8 cellular contexts compared by ENCODE assay signal in the genomic region with DNA sequence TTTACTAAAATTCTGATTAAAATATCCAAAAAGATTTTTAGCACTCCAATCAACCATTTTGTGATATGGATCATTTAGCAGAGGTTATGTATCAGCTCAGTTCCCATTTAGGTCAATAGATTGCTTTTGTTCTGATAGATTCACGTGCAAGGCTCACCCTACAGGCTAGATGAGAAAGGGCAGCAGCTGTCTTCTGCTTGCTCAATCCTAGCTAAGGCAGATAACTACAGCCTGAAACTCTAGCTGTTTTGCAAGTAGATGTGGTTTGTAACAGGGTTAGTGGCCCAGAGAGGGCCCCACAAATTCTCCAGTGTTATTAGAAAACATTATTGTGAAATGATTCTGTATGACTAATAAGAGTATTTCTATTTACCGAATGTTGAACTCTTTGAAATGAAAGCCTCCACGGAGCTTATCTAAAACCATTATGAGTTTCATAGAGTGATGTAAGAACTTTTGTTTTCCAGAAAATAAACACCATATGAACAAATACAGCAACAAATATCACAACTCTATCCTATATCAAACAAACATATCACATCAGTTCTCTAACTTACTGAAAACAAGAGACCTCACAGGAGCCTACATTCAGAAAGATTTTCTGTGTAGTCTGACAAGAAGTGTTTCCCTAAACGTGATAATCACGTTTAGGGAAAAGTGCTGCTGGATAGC.
DNase-seq lines count a peak whose midpoint lies in the region; ATAC-seq, FAIRE-seq and TF ChIP-seq lines count a peak whose summit lies in the region.

No MANE protein-coding gene starts in this region.

- H3K9ac ChIP-seq in NT2/D1 (ENCODE audit: insufficient read length, low read depth), result no peak overlapping the region

- no peak for FAIRE-seq in frontal cortex (lab: Jason Lieb, UNC)

- H3K4me3 ChIP-seq in GM06990 (replicated peaks; ENCODE audit: low read depth, low read length) (no peak overlapping the region), NT2/D1 (ENCODE audit: insufficient read length, low read depth) (no peak overlapping the region), choroid plexus epithelial cell (ENCODE audit: low read depth, low read length) (peak overlapping the region; percentile 9)

- ATAC-seq in GM19372 (IDR thresholded peaks at IDR 0.05; ENCODE audit: low read depth, unreplicated experiment) (peak; percentile 98), HG03175 (IDR thresholded peaks at IDR 0.05; ENCODE audit: unreplicated experiment) (peak; percentile 99)

- H3K27me3 ChIP-seq in GM06990 (replicated peaks; ENCODE audit: control insufficient read depth, insufficient read depth, low read length) (no peaks in the 10 kb centered on the region), NT2/D1 (ENCODE audit: insufficient read depth, insufficient read length) (no peaks in the 10 kb centered on the region)

- TF ChIP-seq CTCF in GM06990 (IDR thresholded peaks at IDR 0.05; ENCODE audit: insufficient read depth, low read length, poor library complexity, severe bottlenecking) (peak; percentile 62), choroid plexus epithelial cell (conservative IDR thresholded peaks at IDR 0.05; ENCODE audit: low read depth, low read length) (peak; percentile 77)

- no peaks in the 10 kb centered on the region for H3K9me3 ChIP-seq in NT2/D1 (ENCODE audit: insufficient read depth, low read length)

- DNase-seq in GM06990 (ENCODE audit: extremely low read depth, insufficient read length) (no peak), NT2/D1 (ENCODE audit: low read depth, low spot score) (peak; percentile 13), choroid plexus epithelial cell (ENCODE audit: low read depth) (peak; percentile 98), myocyte (ENCODE audit: low read depth) (peak; percentile 86), frontal cortex (ENCODE audit: low spot score in 2 of 2) (no peak)
- DNase-seq in activated CD4-positive, CD25-positive, alpha-beta regulatory T cell (lab: John Stamatoyannopoulos, UW), result no peak

- H3K4me1 ChIP-seq in NT2/D1 (ENCODE audit: insufficient read depth, insufficient read length), result no peaks in the 10 kb centered on the region

- H3K36me3 ChIP-seq in GM06990 (ENCODE audit: control insufficient read depth, insufficient read depth, low read length) (no peaks in the 10 kb centered on the region), NT2/D1 (ENCODE audit: insufficient read depth, insufficient read length, low read length) (no peaks in the 10 kb centered on the region)

Comparison
In these comparisons a context has a peak if more than half of its experiments do, and no peak if none do; other contexts are left out.
1. DNase-seq: peak in NT2/D1 (single experiment), choroid plexus epithelial cell (single experiment) and myocyte (single experiment); none in GM06990 (single experiment), frontal cortex (0 of 2) and activated CD4-positive, CD25-positive, alpha-beta regulatory T cell (0 of 4).